In the genomic region with DNA sequence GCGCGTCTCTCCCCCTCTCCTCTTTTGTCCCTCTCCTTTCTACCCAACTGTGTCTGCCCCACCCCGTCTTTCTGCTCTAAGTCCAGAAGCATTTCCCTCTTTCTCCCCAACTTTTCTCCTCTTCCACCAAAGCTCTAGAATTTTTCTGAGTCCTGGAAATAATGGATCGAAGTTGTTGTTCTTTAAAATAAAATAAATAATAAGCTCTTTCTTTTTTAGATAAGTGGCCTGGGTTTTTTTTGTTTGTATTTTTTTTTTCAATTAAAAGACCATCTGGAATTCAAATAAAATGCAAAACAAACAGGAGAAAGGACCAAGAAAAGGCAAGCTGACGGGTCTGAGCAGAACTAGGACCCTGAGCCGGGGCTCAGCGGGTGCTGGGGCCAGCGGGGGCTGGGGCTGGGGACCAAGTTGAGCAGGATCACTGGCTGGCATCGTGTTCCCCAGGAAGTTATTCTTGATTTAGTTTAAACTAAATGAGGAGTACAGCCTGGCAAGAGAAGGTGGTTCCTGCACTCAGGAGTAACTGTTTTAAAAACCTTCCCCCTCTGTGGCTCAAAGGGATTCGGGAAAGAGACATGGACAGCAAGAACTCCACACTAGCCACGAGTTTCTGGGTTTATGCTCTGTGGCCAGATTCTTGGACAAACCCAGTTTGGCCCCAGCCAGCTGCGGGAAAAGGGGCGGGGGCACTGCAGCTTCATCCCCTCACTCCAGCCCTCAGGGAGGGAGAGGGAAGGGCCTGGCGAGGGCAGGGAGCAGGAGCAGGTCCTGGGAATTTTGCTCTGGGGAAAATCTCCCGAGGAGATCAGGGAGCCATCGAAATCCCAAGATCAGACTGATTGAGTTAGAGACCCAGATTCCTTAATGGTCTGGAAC, we compare ENCODE assay signal across 15 cellular contexts. TPM values are rescaled to one million over a fixed set of nuclear protein-coding genes. Genes with fewer than 3 reads are reported as not detected.
A peak's percentile ranks its signal among the peaks of the same experiment; 100 is the strongest.
DNase-seq lines count a peak whose midpoint lies in the region; ATAC-seq, FAIRE-seq and TF ChIP-seq lines count a peak whose summit lies in the region.
"Had no signal": no experiment of that assay in that cellular context is flagged by ENCODE, and none has a peak within 500 bp of the region (broad histone marks: within the 10 kb centered on the region; RNA-seq: fewer than 3 reads in every experiment).

No MANE protein-coding gene starts in this region.

- H3K9me3 Mint-ChIP-seq in MCF 10A (ENCODE audit: unreplicated experiment) (no peaks in the 10 kb centered on the region), astrocyte (ENCODE audit: unreplicated experiment) (peaks cover 2% of the 10 kb centered on the region)

- H3K9me3 ChIP-seq in breast epithelium (no peaks in the 10 kb centered on the region), astrocyte (ENCODE audit: insufficient read depth, low read depth, low read length) (no peaks in the 10 kb centered on the region), uterus (no peaks in the 10 kb centered on the region)
- H3K9me3 ChIP-seq: A549 had no signal

- TF ChIP-seq CTCF in breast epithelium (IDR thresholded peaks at IDR 0.05) (no peak), MCF 10A (IDR thresholded peaks at IDR 0.05; ENCODE audit: unreplicated experiment) (no peak), astrocyte (IDR thresholded peaks at IDR 0.05; ENCODE audit: insufficient read depth, low read depth, low read length) (no peak), uterus (IDR thresholded peaks at IDR 0.05) (no peak)

- H3K4me3 Mint-ChIP-seq in MCF 10A (ENCODE audit: unreplicated experiment) (no peak overlapping the region), astrocyte (ENCODE audit: unreplicated experiment) (no peak overlapping the region)
- H3K4me3 Mint-ChIP-seq: activated CD8-positive, alpha-beta memory T cell treated with anti-CD3 and anti-CD28 coated beads, Interleukin-2, amount 10 ng/mL, durations not matched to agents 7 days and 5 days had no signal

- H3K4me1 ChIP-seq in breast epithelium (peaks cover 9 to 15% of the 10 kb centered on the region in 2 donors), astrocyte (ENCODE audit: insufficient read depth, low read length) (peaks cover 37% of the 10 kb centered on the region), uterus (peaks cover 0 to 26% of the 10 kb centered on the region in 2 donors)

- peaks cover 15% of the 10 kb centered on the region for H4K20me1 ChIP-seq in astrocyte (ENCODE audit: insufficient read depth, low read length)

- no peak for FAIRE-seq in astrocyte (lab: Jason Lieb, UNC)
- FAIRE-seq: A549 had no signal

- peaks cover 4% of the 10 kb centered on the region for H3K4me1 Mint-ChIP-seq in MCF 10A (ENCODE audit: insufficient read depth, unreplicated experiment)
- peaks cover 21% of the 10 kb centered on the region for H3K4me1 Mint-ChIP-seq in astrocyte (ENCODE audit: low read depth, unreplicated experiment)

- peak overlapping the region; percentile 50 to 76 (median 55) for H3K4me3 ChIP-seq in breast epithelium
- H3K4me3 ChIP-seq in astrocyte (ENCODE audit: insufficient read depth, low read depth, low read length) = no peak overlapping the region
- H3K4me3 ChIP-seq in uterus = peak overlapping the region; percentile 56 to 98
- H3K4me3 ChIP-seq: A549 had no signal

- CTCF ChIA-PET in MCF 10A (lab: Yijun Ruan, JAX) = interaction anchor here (0.6 to 0.7 kb wide), 2 partner anchors 281 to 1264 kb away, joined by 3 read pairs; no protein-coding TSS in a partner anchor

- no peak for DNase-seq in breast epithelium (ENCODE audit: low spot score in 2 of 2)
- no peak for DNase-seq in MCF 10A (ENCODE audit: unreplicated experiment)
- no peak for DNase-seq in astrocyte (ENCODE audit: low read depth)
- DNase-seq in lung microvascular endothelial cell (ENCODE audit: low read depth in 2 of 2) = peak; percentile 43 to 53
- peak in 1 of 2 donors; percentile 45 for DNase-seq in uterus
- no peak for DNase-seq in Kasumi-1 (lab: John Stamatoyannopoulos, UW)
- no peak for DNase-seq in SKM-1 (lab: John Stamatoyannopoulos, UW; ENCODE audit: unreplicated experiment)
- DNase-seq: activated CD8-positive, alpha-beta memory T cell treated with anti-CD3 and anti-CD28 coated beads, Interleukin-2, amount 10 ng/mL, durations not matched to agents 7 days and 5 days; brain microvascular endothelial cell; foreskin keratinocyte; stimulated activated CD4-positive, alpha-beta T cell treated with anti-CD3 and anti-CD28 coated beads, Interleukin-1b, Interleukin-23, amount 100 ng/mL, for 48 hours; SW 1271 had no signal

- H3K27ac Mint-ChIP-seq in MCF 10A (ENCODE audit: low read depth, unreplicated experiment) (no peak overlapping the region), astrocyte (ENCODE audit: unreplicated experiment) (peak overlapping the region; percentile 41)
- H3K27ac Mint-ChIP-seq: activated CD8-positive, alpha-beta memory T cell treated with anti-CD3 and anti-CD28 coated beads, Interleukin-2, amount 10 ng/mL, durations not matched to agents 7 days and 5 days had no signal

- no TSS peak for BruUV-seq in MCF 10A (replicated peaks; lab: Mats Ljungman, UMichigan)

- POLR2A ChIA-PET in MCF 10A (lab: Yijun Ruan, JAX) = interaction anchor here (0.7 kb wide), 1 partner anchor 667 kb away, joined by 3 read pairs; no protein-coding TSS in a partner anchor

- no peak for ATAC-seq in GM19452 (IDR thresholded peaks at IDR 0.05; ENCODE audit: unreplicated experiment)
- ATAC-seq: A549; activated CD8-positive, alpha-beta memory T cell treated with anti-CD3 and anti-CD28 coated beads, Interleukin-2, amount 10 ng/mL, durations not matched to agents 7 days and 5 days; foreskin keratinocyte had no signal

- peak overlapping the region in 1 of 2 donors; percentile 33 for H3K27ac ChIP-seq in breast epithelium
- H3K27ac ChIP-seq in astrocyte (ENCODE audit: low read depth, low read length) = no peak overlapping the region
- H3K27ac ChIP-seq in uterus = peak overlapping the region; percentile 99 to 100
- H3K27ac ChIP-seq: A549, brain microvascular endothelial cell, foreskin keratinocyte had no signal

- H3K9ac ChIP-seq in astrocyte (ENCODE audit: low read length) = no peak overlapping the region

- H3K27me3 ChIP-seq in breast epithelium (peaks cover 10 to 95% of the 10 kb centered on the region in 2 donors), astrocyte (ENCODE audit: insufficient read depth, low read length) (peaks cover 70% of the 10 kb centered on the region), uterus (no peaks in the 10 kb centered on the region)

- peak overlapping the region; percentile 89 for H3K4me2 ChIP-seq in astrocyte (ENCODE audit: low read length)
- H3K4me2 ChIP-seq: A549 had no signal

- H3K79me2 ChIP-seq in astrocyte (ENCODE audit: insufficient read depth, low read length) = peaks cover 12% of the 10 kb centered on the region

- no peak overlapping the region for H2AFZ ChIP-seq in astrocyte (ENCODE audit: low read depth, low read length)

- TF ChIP-seq POLR2A in breast epithelium (IDR thresholded peaks at IDR 0.05) (no peak), uterus (IDR thresholded peaks at IDR 0.05) (no peak)

- H3K36me3 Mint-ChIP-seq in MCF 10A (ENCODE audit: insufficient read depth, unreplicated experiment) = no peaks in the 10 kb centered on the region
- H3K36me3 Mint-ChIP-seq in astrocyte (ENCODE audit: low read depth, unreplicated experiment) = no peaks in the 10 kb centered on the region
- H3K36me3 Mint-ChIP-seq: activated CD8-positive, alpha-beta memory T cell treated with anti-CD3 and anti-CD28 coated beads, Interleukin-2, amount 10 ng/mL, durations not matched to agents 7 days and 5 days had no signal

- H3K36me3 ChIP-seq in breast epithelium = no peaks in the 10 kb centered on the region
- H3K36me3 ChIP-seq in astrocyte (ENCODE audit: insufficient read depth, low read length) = no peaks in the 10 kb centered on the region
- H3K36me3 ChIP-seq in uterus = no peaks in the 10 kb centered on the region
- H3K36me3 ChIP-seq: brain microvascular endothelial cell had no signal

- H3K27me3 Mint-ChIP-seq in MCF 10A (ENCODE audit: insufficient read depth, unreplicated experiment) = peaks cover 24% of the 10 kb centered on the region
- peaks cover 60% of the 10 kb centered on the region for H3K27me3 Mint-ChIP-seq in astrocyte (ENCODE audit: low read depth, unreplicated experiment)

- intact Hi-C loops in breast epithelium (cut with DNase I; ENCODE audit: low total_unique reads) (loop anchor here (5.0 to 10.0 kb wide), 2 partner anchors 400 to 533 kb away; no protein-coding TSS in a partner anchor), MCF 10A (cut with micrococcal nuclease) (no loop called here), uterus (cut with DNase I; ENCODE audit: low total_unique reads) (loop anchor here (5.0 kb wide), 1 partner anchor 307 kb away; no protein-coding TSS in a partner anchor)

RNA-seq across cellular contexts. Expression of a gene that starts 8.4 kb away (rescaled TPM):
- total RNA-seq in breast epithelium (10 to 100 TPM in 1 of 3 donors, 1 to 10 TPM in 2; 6.0 to 14.4 (median 6.6) TPM), MCF 10A (2022) (0.51 and 0.56 TPM in 2 replicates), astrocyte (0.58 and 1.7 TPM in 2 replicates), lung microvascular endothelial cell (7.8 and 11.3 TPM in 2 replicates), uterus (100 to 1,000 TPM in 1 of 4 donors, 10 to 100 TPM in 3; 30.9 to 171 (median 52.5) TPM)
- total RNA-seq: foreskin keratinocyte had no signal

RNA-seq across cellular contexts. Expression of a gene that starts 18.0 kb away (rescaled TPM):
- total RNA-seq in breast epithelium (not detected), MCF 10A (2022) (not detected in 2 replicates), astrocyte (not detected in 2 replicates), lung microvascular endothelial cell (not detected in 2 replicates), uterus (not detected)
- total RNA-seq: activated CD8-positive, alpha-beta memory T cell treated with anti-CD3 and anti-CD28 coated beads, Interleukin-2, amount 10 ng/mL, durations not matched to agents 7 days and 5 days; foreskin keratinocyte; subcutaneous adipose tissue had no signal

Comparison
In these comparisons a context has a peak if more than half of its experiments do, and no peak if none do; other contexts are left out.
1. DNase-seq: peak in lung microvascular endothelial cell (2 of 2); none in breast epithelium (0 of 2), MCF 10A (single experiment), astrocyte (single experiment), Kasumi-1 (0 of 2) and SKM-1 (single experiment).